28 cellular contexts compared by ENCODE assay signal in genomic region chr3:197527569-197527968, GRCh38. TPM values are rescaled to one million over a fixed set of nuclear protein-coding genes. Genes with fewer than 3 reads are reported as not detected.
"Had no signal": no experiment of that assay in that cellular context is flagged by ENCODE, and none has a peak within 500 bp of the region (broad histone marks: within the 10 kb centered on the region; RNA-seq: fewer than 3 reads in every experiment).

No MANE protein-coding gene starts in this region.

- ATAC-seq: activated naive CD8-positive, alpha-beta T cell treated with anti-CD3 and anti-CD28 coated beads, Interleukin-2, amount 50 U/mL, for 24 hours; body of pancreas; Panc1; Right ventricle myocardium inferior; T-cell had no signal

- H3K27ac ChIP-seq: ascending aorta, body of pancreas, SK-N-MC had no signal

- H3K27me3 ChIP-seq: ascending aorta, body of pancreas had no signal

- H3K27me3 Mint-ChIP-seq: activated B cell treated with CpG ODN at 0.5 μM for 24 hours; activated CD4-positive, alpha-beta T cell treated with anti-CD3 and anti-CD28 coated beads, Interleukin-2, amount 10 ng/mL, durations not matched to agents 24 days and 14 days; activated naive CD4-positive, alpha-beta T cell treated with anti-CD3 and anti-CD28 coated beads, Interleukin-2, amount 50 U/mL, for 24 hours; activated naive CD8-positive, alpha-beta T cell treated with anti-CD3 and anti-CD28 coated beads, Interleukin-2, amount 50 U/mL, for 24 hours; central memory CD8-positive, alpha-beta T cell; T-cell had no signal

- H3K36me3 ChIP-seq: ascending aorta had no signal

- H3K4me1 ChIP-seq: body of pancreas had no signal

- H3K4me3 Mint-ChIP-seq: activated B cell treated with CpG ODN at 0.5 μM for 24 hours; activated CD4-positive, alpha-beta T cell treated with anti-CD3 and anti-CD28 coated beads, Interleukin-2, amount 10 ng/mL, durations not matched to agents 24 days and 14 days; activated naive CD4-positive, alpha-beta T cell treated with anti-CD3 and anti-CD28 coated beads, Interleukin-2, amount 50 U/mL, for 24 hours; activated naive CD8-positive, alpha-beta T cell treated with anti-CD3 and anti-CD28 coated beads, Interleukin-2, amount 50 U/mL, for 24 hours; central memory CD8-positive, alpha-beta T cell; T-cell had no signal

- DNase-seq: activated B cell treated with CpG ODN at 0.5 μM for 24 hours; activated CD4-positive, alpha-beta T cell treated with anti-CD3 and anti-CD28 coated beads for 1 hour; activated CD4-positive, alpha-beta T cell treated with anti-CD3 and anti-CD28 coated beads, Interleukin-2, amount 10 ng/mL, durations not matched to agents 24 days and 14 days; activated CD4-positive, alpha-beta T cell treated with anti-CD3 and anti-CD28 coated beads, Interleukin-2, amount 50 U/mL, for 48 hours; activated naive CD8-positive, alpha-beta T cell treated with anti-CD3 and anti-CD28 coated beads, Interleukin-2, amount 50 U/mL, for 24 hours; activated T-cell treated with anti-CD3 and anti-CD28 coated beads for 4 hours; amniotic stem cell; body of pancreas; KG1; NCI-H1092; NCI-H1417 treated with DMSO at 0.1 percent for 48 hours; NCI-H1694; NCI-H2029; NCI-H345; NCI-H510A; NCI-H69; NK-92 treated with Interleukin-12 subunit alpha and Interleukin-12 subunit beta, amount 100 ng/mL, for 24 hours; OCI-M1; RPMI8226; T-cell; T-helper 2 cell; T1000 had no signal

- H3K27ac Mint-ChIP-seq: activated B cell treated with CpG ODN at 0.5 μM for 24 hours; activated naive CD4-positive, alpha-beta T cell treated with anti-CD3 and anti-CD28 coated beads, Interleukin-2, amount 50 U/mL, for 24 hours had no signal

- H3K9me3 ChIP-seq: ascending aorta, body of pancreas had no signal

- H3K9me3 Mint-ChIP-seq: activated B cell treated with CpG ODN at 0.5 μM for 24 hours; activated CD4-positive, alpha-beta T cell treated with anti-CD3 and anti-CD28 coated beads, Interleukin-2, amount 10 ng/mL, durations not matched to agents 24 days and 14 days; activated naive CD4-positive, alpha-beta T cell treated with anti-CD3 and anti-CD28 coated beads, Interleukin-2, amount 50 U/mL, for 24 hours; activated naive CD8-positive, alpha-beta T cell treated with anti-CD3 and anti-CD28 coated beads, Interleukin-2, amount 50 U/mL, for 24 hours; central memory CD8-positive, alpha-beta T cell; T-cell had no signal

- H3K4me3 ChIP-seq: ascending aorta, body of pancreas, SK-N-MC had no signal

- H3K4me1 Mint-ChIP-seq: activated B cell treated with CpG ODN at 0.5 μM for 24 hours; activated naive CD4-positive, alpha-beta T cell treated with anti-CD3 and anti-CD28 coated beads, Interleukin-2, amount 50 U/mL, for 24 hours; activated naive CD8-positive, alpha-beta T cell treated with anti-CD3 and anti-CD28 coated beads, Interleukin-2, amount 50 U/mL, for 24 hours; central memory CD8-positive, alpha-beta T cell; T-cell had no signal

RNA-seq across cellular contexts. Expression of gene BDH1, which starts 28.2 kb away (rescaled TPM):
- total RNA-seq: ascending aorta had no signal
